ENCODE assay signal across 25 cellular contexts in the genomic region with DNA sequence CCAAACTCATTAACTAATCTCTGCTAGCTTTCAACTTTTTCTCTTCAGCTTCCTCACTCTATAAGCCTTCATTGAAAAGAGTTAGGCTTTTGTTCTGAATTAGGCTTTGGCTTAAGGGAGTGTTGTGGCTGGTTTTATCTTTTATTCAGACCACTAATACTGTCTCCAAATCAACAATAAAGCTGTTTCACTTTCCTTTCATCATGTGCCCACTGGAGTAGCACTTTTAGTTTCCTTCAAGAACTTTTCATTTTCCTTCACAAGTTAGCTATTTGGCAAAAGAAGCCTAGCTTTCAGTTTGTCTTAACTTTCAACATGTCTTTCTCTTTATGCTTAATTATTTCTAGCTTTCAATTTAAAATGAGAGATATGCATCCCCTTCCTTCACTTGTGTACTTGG.
A peak's percentile ranks its signal among the peaks of the same experiment; 100 is the strongest.
DNase-seq lines count a peak whose midpoint lies in the region; ATAC-seq, FAIRE-seq and TF ChIP-seq lines count a peak whose summit lies in the region.
"Had no signal": no experiment of that assay in that cellular context is flagged by ENCODE, and none has a peak within 500 bp of the region (broad histone marks: within the 10 kb centered on the region; RNA-seq: fewer than 3 reads in every experiment).

No MANE protein-coding gene starts in this region.

- no peak overlapping the region for H3K4me3 ChIP-seq in GM12878
- no peak overlapping the region for H3K4me3 ChIP-seq in esophagus muscularis mucosa
- H3K4me3 ChIP-seq: GM23338, Peyer's patch had no signal

- intact Hi-C loops in GM12878 (cut with micrococcal nuclease; ENCODE audit: unreplicated experiment): no loop called here
- intact Hi-C loops in esophagus muscularis mucosa (cut with DNase I): no loop called here

- in situ Hi-C loops in GM12878 (cut with MboI): no loop called here

- RAD21 ChIA-PET in GM12878 (lab: Charles Lee; ENCODE audit: unreplicated experiment): no interaction called here

- no peaks in the 10 kb centered on the region for H3K4me1 ChIP-seq in GM12878 (ENCODE audit: control insufficient read depth, insufficient read depth, low read length)
- H3K4me1 ChIP-seq in esophagus muscularis mucosa: no peaks in the 10 kb centered on the region
- H3K4me1 ChIP-seq: Peyer's patch had no signal

- BruUV-seq in GM12878 (replicated peaks; lab: Mats Ljungman, UMichigan): no TSS peak

- no peak overlapping the region for H3K27ac Mint-ChIP-seq in activated T-helper 17 cell treated with anti-CD3 and anti-CD28 coated beads, Interleukin-2, amount 50 U/mL, for 72 hours
- H3K27ac Mint-ChIP-seq: GM23338, H9 had no signal

- TF ChIP-seq EP300 in GM12878 (IDR thresholded peaks at IDR 0.05; ENCODE audit: borderline replicate concordance in 1 of 2, control insufficient read depth in 1 of 2, low read depth in 2 of 2, low read length in 2 of 2) (no peak), esophagus muscularis mucosa (IDR thresholded peaks at IDR 0.05) (no peak)

- H3K4me1 Mint-ChIP-seq in activated T-helper 17 cell treated with anti-CD3 and anti-CD28 coated beads, Interleukin-2, amount 50 U/mL, for 72 hours: no peaks in the 10 kb centered on the region
- H3K4me1 Mint-ChIP-seq: GM23338, H9 had no signal

- TF ChIP-seq RAD21 in GM12878 (IDR thresholded peaks at IDR 0.05; ENCODE audit: insufficient read depth, low read depth, low read length): no peak

- CTCF ChIA-PET in GM12878 (lab: Yijun Ruan, JAX): interaction anchor here (0.6 to 0.8 kb wide), 2 partner anchors 16 to 18 kb away, joined by 3 read pairs; no protein-coding TSS in a partner anchor

- H3K4me3 Mint-ChIP-seq in activated T-helper 17 cell treated with anti-CD3 and anti-CD28 coated beads, Interleukin-2, amount 50 U/mL, for 72 hours: no peak overlapping the region
- H3K4me3 Mint-ChIP-seq: GM23338, H9 had no signal

- H3K27ac ChIP-seq in GM12878 (ENCODE audit: control insufficient read depth, insufficient read depth) (no peak overlapping the region), esophagus muscularis mucosa (replicated peaks in 1 of 4) (no peak overlapping the region)
- H3K27ac ChIP-seq: Peyer's patch had no signal

- SMC1A ChIA-PET in GM12878 (lab: Charles Lee; ENCODE audit: uncharacterized antibody, unreplicated experiment): no interaction called here

- no peaks in the 10 kb centered on the region for H4K20me1 ChIP-seq in GM12878 (ENCODE audit: control insufficient read depth, insufficient read depth)

- peaks cover 6% of the 10 kb centered on the region for H3K9me3 Mint-ChIP-seq in activated T-helper 17 cell treated with anti-CD3 and anti-CD28 coated beads, Interleukin-2, amount 50 U/mL, for 72 hours
- H3K9me3 Mint-ChIP-seq: GM23338 had no signal

- H3K36me3 ChIP-seq in GM12878 (ENCODE audit: control insufficient read depth in 2 of 2, insufficient read depth in 2 of 2, low read length in 1 of 2) (no peaks in the 10 kb centered on the region), esophagus muscularis mucosa (no peaks in the 10 kb centered on the region)
- H3K36me3 ChIP-seq: Peyer's patch had no signal

- H3K27me3 Mint-ChIP-seq in activated T-helper 17 cell treated with anti-CD3 and anti-CD28 coated beads, Interleukin-2, amount 50 U/mL, for 72 hours: no peaks in the 10 kb centered on the region

- ATAC-seq in GM18498 (IDR thresholded peaks at IDR 0.05; ENCODE audit: unreplicated experiment) (peak; percentile 44), GM18870 (IDR thresholded peaks at IDR 0.05; ENCODE audit: unreplicated experiment) (peak; percentile 44), HG03457 (IDR thresholded peaks at IDR 0.05; ENCODE audit: unreplicated experiment) (peak; percentile 72), GM12878 (peak; percentile 52), HG03095 (IDR thresholded peaks at IDR 0.05; ENCODE audit: unreplicated experiment) (no peak)
- no peak for ATAC-seq in activated T-helper 17 cell treated with anti-CD3 and anti-CD28 coated beads, Interleukin-2, amount 50 U/mL, for 72 hours (replicated peaks)
- ATAC-seq: GM23338 had no signal

- H3K9me3 ChIP-seq in GM12878 (replicated peaks; ENCODE audit: control insufficient read depth, insufficient read depth, low read length): no peaks in the 10 kb centered on the region
- H3K9me3 ChIP-seq in esophagus muscularis mucosa: no peaks in the 10 kb centered on the region
- H3K9me3 ChIP-seq: Peyer's patch had no signal

- no peaks in the 10 kb centered on the region for H3K79me2 ChIP-seq in GM12878 (ENCODE audit: control insufficient read depth, insufficient read depth, low read length)

- H3K9ac ChIP-seq in GM12878 (ENCODE audit: control insufficient read depth, insufficient read depth, low read length): no peak overlapping the region

- no peak for TF ChIP-seq POLR2A in GM12878 (IDR thresholded peaks at IDR 0.05; ENCODE audit: low read depth, low read length)
- TF ChIP-seq POLR2A in esophagus muscularis mucosa (IDR thresholded peaks at IDR 0.05; ENCODE audit: low read depth): no peak

- FAIRE-seq in GM12878 (lab: Jason Lieb, UNC): no peak
- FAIRE-seq: GM12892, GM19239 had no signal

- H3K4me2 ChIP-seq in GM12878 (ENCODE audit: control insufficient read depth, insufficient read depth): no peak overlapping the region
- H3K4me2 ChIP-seq: GM23338 had no signal

- DNase-seq in GM12878 (ENCODE audit: low read depth, low spot score): no peak
- no peak for DNase-seq in esophagus muscularis mucosa (ENCODE audit: extremely low spot score)
- DNase-seq: Calu3, DMS79 treated with DMSO at 0.1 percent for 48 hours, GF-D8, H9, IMR-90, KG1, NCI-H1048, NCI-H1417 treated with DMSO at 0.1 percent for 48 hours, NCI-H1694 treated with DMSO at 0.1 percent for 48 hours, NCI-H2081, NCI-H226, NCI-H510A, NCI-H69, Peyer's patch, SHP77 treated with DMSO at 0.1 percent for 48 hours had no signal

- H3K27me3 ChIP-seq in GM12878 (replicated peaks in 1 of 2; ENCODE audit: control insufficient read depth in 2 of 2, insufficient read depth in 2 of 2, low read length in 1 of 2): no peaks in the 10 kb centered on the region
- H3K27me3 ChIP-seq in esophagus muscularis mucosa: no peaks in the 10 kb centered on the region
- H3K27me3 ChIP-seq: Peyer's patch had no signal

- TF ChIP-seq CTCF in GM12878 (IDR thresholded peaks at IDR 0.05 in 2 of 3, conservative IDR thresholded peaks at IDR 0.05 in 1 of 3; ENCODE audit: control insufficient read depth in 2 of 3, extremely low read depth in 1 of 3, insufficient read depth in 1 of 3, low read depth in 3 of 3, low read length in 3 of 3) (no peak), esophagus muscularis mucosa (IDR thresholded peaks at IDR 0.05) (no peak)

- no peaks in the 10 kb centered on the region for H3K36me3 Mint-ChIP-seq in activated T-helper 17 cell treated with anti-CD3 and anti-CD28 coated beads, Interleukin-2, amount 50 U/mL, for 72 hours (ENCODE audit: low read depth)

- POLR2A ChIA-PET in GM12878 (lab: Charles Lee): interaction anchor here (0.7 kb wide), 1 partner anchor 776 kb away, joined by 3 read pairs; no protein-coding TSS in a partner anchor

- H2AFZ ChIP-seq in GM12878 (ENCODE audit: control insufficient read depth, low read depth, low read length): no peak overlapping the region
- H2AFZ ChIP-seq: GM23338 had no signal

TF ChIP-seq in GM12878, 131 proteins besides CTCF, POLR2A, EP300 and RAD21:
- TF ChIP-seq BHLHE40 (IDR thresholded peaks at IDR 0.05; ENCODE audit: borderline replicate concordance in 1 of 2, low read depth in 2 of 2, low read length in 1 of 2) (no peak), YY1 (IDR thresholded peaks at IDR 0.05; ENCODE audit: low read depth, low read length) (no peak), MEF2A (IDR thresholded peaks at IDR 0.05; ENCODE audit: insufficient read depth, low read depth, low read length) (no peak), CBX3 (IDR thresholded peaks at IDR 0.05; ENCODE audit: borderline replicate concordance, low read depth) (no peak), BACH1 (IDR thresholded peaks at IDR 0.05; ENCODE audit: borderline replicate concordance) (no peak), SPI1 (IDR thresholded peaks at IDR 0.05; ENCODE audit: borderline replicate concordance, insufficient read depth, low read depth, low read length) (no peak)
- TF ChIP-seq, protein P1, sequence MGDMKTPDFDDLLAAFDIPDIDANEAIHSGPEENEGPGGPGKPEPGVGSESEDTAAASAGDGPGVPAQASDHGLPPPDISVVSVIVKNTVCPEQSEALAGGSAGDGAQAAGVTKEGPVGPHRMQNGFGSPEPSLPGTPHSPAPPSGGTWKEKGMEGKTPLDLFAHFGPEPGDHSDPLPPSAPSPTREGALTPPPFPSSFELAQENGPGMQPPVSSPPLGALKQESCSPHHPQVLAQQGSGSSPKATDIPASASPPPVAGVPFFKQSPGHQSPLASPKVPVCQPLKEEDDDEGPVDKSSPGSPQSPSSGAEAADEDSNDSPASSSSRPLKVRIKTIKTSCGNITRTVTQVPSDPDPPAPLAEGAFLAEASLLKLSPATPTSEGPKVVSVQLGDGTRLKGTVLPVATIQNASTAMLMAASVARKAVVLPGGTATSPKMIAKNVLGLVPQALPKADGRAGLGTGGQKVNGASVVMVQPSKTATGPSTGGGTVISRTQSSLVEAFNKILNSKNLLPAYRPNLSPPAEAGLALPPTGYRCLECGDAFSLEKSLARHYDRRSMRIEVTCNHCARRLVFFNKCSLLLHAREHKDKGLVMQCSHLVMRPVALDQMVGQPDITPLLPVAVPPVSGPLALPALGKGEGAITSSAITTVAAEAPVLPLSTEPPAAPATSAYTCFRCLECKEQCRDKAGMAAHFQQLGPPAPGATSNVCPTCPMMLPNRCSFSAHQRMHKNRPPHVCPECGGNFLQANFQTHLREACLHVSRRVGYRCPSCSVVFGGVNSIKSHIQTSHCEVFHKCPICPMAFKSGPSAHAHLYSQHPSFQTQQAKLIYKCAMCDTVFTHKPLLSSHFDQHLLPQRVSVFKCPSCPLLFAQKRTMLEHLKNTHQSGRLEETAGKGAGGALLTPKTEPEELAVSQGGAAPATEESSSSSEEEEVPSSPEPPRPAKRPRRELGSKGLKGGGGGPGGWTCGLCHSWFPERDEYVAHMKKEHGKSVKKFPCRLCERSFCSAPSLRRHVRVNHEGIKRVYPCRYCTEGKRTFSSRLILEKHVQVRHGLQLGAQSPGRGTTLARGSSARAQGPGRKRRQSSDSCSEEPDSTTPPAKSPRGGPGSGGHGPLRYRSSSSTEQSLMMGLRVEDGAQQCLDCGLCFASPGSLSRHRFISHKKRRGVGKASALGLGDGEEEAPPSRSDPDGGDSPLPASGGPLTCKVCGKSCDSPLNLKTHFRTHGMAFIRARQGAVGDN (IDR thresholded peaks at IDR 0.05): no peak

Comparison
In these comparisons a context has a peak if more than half of its experiments do, and no peak if none do; other contexts are left out.
1. ATAC-seq: peak in GM18498 (single experiment), GM18870 (single experiment), HG03457 (single experiment) and GM12878 (single experiment); none in activated T-helper 17 cell treated with anti-CD3 and anti-CD28 coated beads, Interleukin-2, amount 50 U/mL, for 72 hours (single experiment) and HG03095 (single experiment).